In the genomic region with DNA sequence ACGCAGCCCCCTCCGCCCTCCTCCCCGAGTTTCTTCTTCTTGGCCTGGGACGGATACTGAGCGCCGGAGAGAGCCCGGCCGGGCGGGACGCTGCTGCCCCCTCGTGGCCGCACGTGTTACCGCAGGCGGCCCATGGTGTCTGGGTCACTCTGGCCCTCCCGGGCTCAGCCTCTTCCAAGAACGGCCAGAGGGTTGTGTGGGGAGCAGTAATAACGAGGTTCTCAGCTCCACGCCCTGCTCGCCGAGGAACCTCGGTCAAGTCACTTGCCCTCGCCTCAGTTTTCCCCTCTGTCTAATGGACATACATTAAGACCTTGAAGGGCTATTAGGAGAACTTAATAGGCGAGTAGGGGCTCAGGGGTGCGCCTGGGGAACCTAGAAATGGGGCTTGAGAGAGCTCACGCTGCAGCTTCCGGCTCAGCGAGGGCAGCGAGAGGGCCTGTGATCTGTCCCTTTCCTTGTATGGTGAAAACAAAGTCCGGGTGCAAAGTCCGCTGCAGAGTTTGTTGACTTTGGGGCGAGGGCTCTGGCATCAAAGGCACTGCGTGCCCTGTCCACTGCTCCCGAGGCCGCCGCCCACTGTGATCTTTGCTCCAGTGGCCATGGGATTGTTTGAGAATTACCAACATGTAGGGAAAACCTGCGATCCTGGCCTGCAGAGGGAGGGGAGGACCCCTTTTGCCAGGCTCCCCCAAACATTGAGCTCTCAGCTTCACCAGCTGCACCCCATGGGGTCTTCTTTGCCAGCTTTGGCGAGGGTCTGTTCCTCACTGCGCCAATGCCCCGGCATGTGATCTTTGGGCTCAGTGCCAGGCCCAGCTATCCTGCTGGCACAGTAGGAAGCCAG, we compare ENCODE assay signal across 7 cellular contexts. TPM values are rescaled to one million over a fixed set of nuclear protein-coding genes. Genes with fewer than 3 reads are reported as not detected.
DNase-seq lines count a peak whose midpoint lies in the region; TF ChIP-seq lines count a peak whose summit lies in the region.

No MANE protein-coding gene starts in this region.

- intact Hi-C loops in ovary (cut with DNase I) = loop anchor here (2.0 to 5.0 kb wide), 3 partner anchors 41 to 86 kb away; a partner anchor contains a TSS

- DNase-seq in GM12865 (ENCODE audit: low read depth) = peak; percentile 84
- peak in 64 of 76 experiments; percentile 16 to 81 (median 52) for DNase-seq in HUDEP-2 (lab: John Stamatoyannopoulos, UW; ENCODE audit: unreplicated experiment in 76 of 76)
- DNase-seq in SJSA1 (ENCODE audit: low read depth in 1 of 2, low spot score in 2 of 2) = peak; percentile 81 to 83
- DNase-seq in activated gamma-delta T cell (lab: John Stamatoyannopoulos, UW) = peak; percentile 40
- peak; percentile 79 for DNase-seq in germinal center (ENCODE audit: low spot score)
- DNase-seq in ovary = peak; percentile 67 to 89 (median 79)
- peak; percentile 53 to 70 for DNase-seq in tibial nerve (ENCODE audit: low spot score in 2 of 2)

- TF ChIP-seq CTCF in GM12865 (IDR thresholded peaks at IDR 0.05; ENCODE audit: insufficient read depth, low read depth, low read length, missing control alignments) (peak; percentile 99), ovary (IDR thresholded peaks at IDR 0.05) (peak; percentile 92 to 95 (median 93)), tibial nerve (IDR thresholded peaks at IDR 0.05) (peak; percentile 97 to 99 (median 97))

- TF ChIP-seq EP300 in ovary (IDR thresholded peaks at IDR 0.05) (no peak), tibial nerve (IDR thresholded peaks at IDR 0.05) (peak in 1 of 2 donors; percentile 33)

- H3K4me1 ChIP-seq in SJSA1 (replicated peaks) (peaks cover 5% of the 10 kb centered on the region), ovary (ENCODE audit: insufficient read depth) (no peaks in the 10 kb centered on the region), tibial nerve (peaks cover 0 to 24% (median 4%) of the 10 kb centered on the region in 4 donors)

- TF ChIP-seq POLR2A in ovary (IDR thresholded peaks at IDR 0.05) (no peak), tibial nerve (IDR thresholded peaks at IDR 0.05) (no peak)

- no peak overlapping the region for H3K27ac ChIP-seq in SJSA1
- H3K27ac ChIP-seq in ovary = no peak overlapping the region
- H3K27ac ChIP-seq in tibial nerve = peak overlapping the region in 2 of 4 donors; percentile 45 to 64

- H3K4me3 ChIP-seq in GM12865 (ENCODE audit: low read depth, low read length) (no peak overlapping the region), SJSA1 (no peak overlapping the region), ovary (no peak overlapping the region), tibial nerve (peak overlapping the region in 2 of 4 donors; percentile 4 to 31)

- 28 to 30% (median 29%) methylated on average over 40 of the region's 40 CpGs for WGBS in ovary, 3 donors
- 26 to 32% methylated on average over 40 of the region's 40 CpGs for WGBS in tibial nerve, 2 donors

- H3K27me3 ChIP-seq in SJSA1 (replicated peaks) (no peaks in the 10 kb centered on the region), ovary (no peaks in the 10 kb centered on the region), tibial nerve (no peaks in the 10 kb centered on the region)

- H3K9me3 ChIP-seq in SJSA1 (replicated peaks) (no peaks in the 10 kb centered on the region), ovary (no peaks in the 10 kb centered on the region), tibial nerve (no peaks in the 10 kb centered on the region)

- no peaks in the 10 kb centered on the region for H3K36me3 ChIP-seq in SJSA1
- no peaks in the 10 kb centered on the region for H3K36me3 ChIP-seq in ovary
- no peaks in the 10 kb centered on the region for H3K36me3 ChIP-seq in tibial nerve

RNA-seq across cellular contexts. Expression of a gene that starts 14.4 kb away (rescaled TPM):
- total RNA-seq in SJSA1 (2014; rRNA removed; shearing (Covaris generic)) = 25.8 and 32.2 TPM in 2 replicates
- total RNA-seq in ovary (10 to 100 TPM; 21.8 to 63.8 (median 52.9) TPM), tibial nerve (10 to 100 TPM; 22.3 to 43.2 (median 33.8) TPM)
- 10 to 100 TPM in 1 of 2 donors, 1 to 10 TPM in 1; 3.1 to 47.2 TPM for polyA plus RNA-seq in ovary

RNA-seq across cellular contexts. Expression of a gene that starts 26.3 kb away (rescaled TPM):
- 74.3 and 81.7 TPM in 2 replicates for total RNA-seq in SJSA1 (2014; rRNA removed; shearing (Covaris generic))
- 10 to 100 TPM; 17.3 to 47.3 (median 34.1) TPM for total RNA-seq in ovary
- 10 to 100 TPM; 14.7 to 16.1 TPM for polyA plus RNA-seq in ovary
- 10 to 100 TPM; 33.3 to 59.4 (median 41.2) TPM for total RNA-seq in tibial nerve
